Comparison of ENCODE assay signal across 8 cellular contexts in genomic region chr9:36995927-36996471, GRCh38. TPM values are rescaled to one million over a fixed set of nuclear protein-coding genes. Genes with fewer than 3 reads are reported as not detected.
DNase-seq lines count a peak whose midpoint lies in the region; ATAC-seq and TF ChIP-seq lines count a peak whose summit lies in the region.

No MANE protein-coding gene starts in this region.

- peak; percentile 69 for TF ChIP-seq CTCF in AG09309 (IDR thresholded peaks at IDR 0.05; ENCODE audit: control insufficient read depth, insufficient read depth, low read depth, low read length, missing control alignments)
- peak; percentile 20 to 70 for TF ChIP-seq CTCF in right atrium auricular region (IDR thresholded peaks at IDR 0.05)
- TF ChIP-seq CTCF in smooth muscle cell (IDR thresholded peaks at IDR 0.05; ENCODE audit: borderline replicate concordance, insufficient read depth, poor library complexity, severe bottlenecking), result peak; percentile 44

- no peaks in the 10 kb centered on the region for H4K20me1 ChIP-seq in smooth muscle cell (ENCODE audit: low read depth)

- H3F3A ChIP-seq in smooth muscle cell (ENCODE audit: low read depth), result no peaks in the 10 kb centered on the region

- WGBS in smooth muscle cell (ENCODE audit: low lambda C conversion rate), result 26% methylated on average over 14 of the region's 15 CpGs

- H3K36me3 ChIP-seq in right atrium auricular region, result no peaks in the 10 kb centered on the region
- no peaks in the 10 kb centered on the region for H3K36me3 ChIP-seq in smooth muscle cell (ENCODE audit: low read depth)

- no peak for DNase-seq in AG09309 (ENCODE audit: low read depth)
- DNase-seq in Kasumi-1 (lab: John Stamatoyannopoulos, UW), result peak; percentile 85 to 88
- peak; percentile 77 for DNase-seq in SIG-M5 treated with dmso at 0.1 percent for 504 hours (lab: John Stamatoyannopoulos, UW; ENCODE audit: unreplicated experiment)
- peak; percentile 28 for DNase-seq in activated gamma-delta T cell treated with anti-CD3 and anti-CD28 coated beads, Interleukin-2, amount 50 U/mL, for 16 hours (ENCODE audit: low read depth)
- no peak for DNase-seq in right atrium auricular region (ENCODE audit: low spot score)
- DNase-seq in smooth muscle cell (lab: John Stamatoyannopoulos, UW; ENCODE audit: unreplicated experiment), result no peak

- ATAC-seq in GM18907 (IDR thresholded peaks at IDR 0.05; ENCODE audit: unreplicated experiment), result peak; percentile 30
- no peak for ATAC-seq in HG02571 (IDR thresholded peaks at IDR 0.05; ENCODE audit: unreplicated experiment)

- H3K79me2 ChIP-seq in smooth muscle cell (ENCODE audit: low read depth), result no peaks in the 10 kb centered on the region

- H3K27me3 ChIP-seq in right atrium auricular region (no peaks in the 10 kb centered on the region), smooth muscle cell (ENCODE audit: low read depth) (peaks cover 33% of the 10 kb centered on the region)

- H3K4me3 ChIP-seq in AG09309 (ENCODE audit: control insufficient read depth, low read depth, low read length), result no peak overlapping the region
- H3K4me3 ChIP-seq in right atrium auricular region, result no peak overlapping the region
- no peak overlapping the region for H3K4me3 ChIP-seq in smooth muscle cell

- H3K27ac ChIP-seq in right atrium auricular region (no peak overlapping the region), smooth muscle cell (ENCODE audit: low read depth) (no peak overlapping the region)

- H3K9me3 ChIP-seq in right atrium auricular region (peaks cover 0 to 9% of the 10 kb centered on the region in 2 donors), smooth muscle cell (replicated peaks; ENCODE audit: low read depth) (no peaks in the 10 kb centered on the region)

- no peaks in the 10 kb centered on the region for H3K4me1 ChIP-seq in right atrium auricular region
- H3K4me1 ChIP-seq in smooth muscle cell (ENCODE audit: low read depth), result peaks cover 13% of the 10 kb centered on the region

- H2AFZ ChIP-seq in smooth muscle cell (ENCODE audit: low read depth), result peak overlapping the region; percentile 40

- peak overlapping the region; percentile 23 for H3K4me2 ChIP-seq in smooth muscle cell

- no peak overlapping the region for H3K9ac ChIP-seq in smooth muscle cell (ENCODE audit: low read depth)

RNA-seq across cellular contexts. Expression of gene PAX5, which starts 38.1 kb away (rescaled TPM):
- total RNA-seq in right atrium auricular region, result under 1 TPM in 1 of 2 donors, not detected in 1; 0.59 TPM
- total RNA-seq in smooth muscle cell, result under 0.01 and 0.09 TPM in 2 replicates
- polyA plus RNA-seq in smooth muscle cell, result not detected in 2 replicates

Comparison
In these comparisons a context has a peak if more than half of its experiments do, and no peak if none do; other contexts are left out.
1. DNase-seq: peak in Kasumi-1 (2 of 2), SIG-M5 treated with dmso at 0.1 percent for 504 hours (single experiment) and activated gamma-delta T cell treated with anti-CD3 and anti-CD28 coated beads, Interleukin-2, amount 50 U/mL, for 16 hours (single experiment); none in AG09309 (single experiment), right atrium auricular region (single experiment) and smooth muscle cell (single experiment).
2. Peak in every context shown above with its lines, with median percentiles within 50 percentile points of each other: CTCF ChIP-seq.